1 cellular context compared by ENCODE assay signal in genomic region chr3:185925353-185925752, GRCh38.
TF ChIP-seq lines count a peak whose summit lies in the region.

No MANE protein-coding gene starts in this region.

TF ChIP-seq in A549, 52 proteins besides CTCF, POLR2A, EP300 and RAD21 (continued from another document):
- TF ChIP-seq HOXB13 (CRISPR knock-in tag; IDR thresholded peaks at IDR 0.05; ENCODE audit: low read depth), result no peak
- TF ChIP-seq JUN (IDR thresholded peaks at IDR 0.05), result no peak
- TF ChIP-seq, protein P1, sequence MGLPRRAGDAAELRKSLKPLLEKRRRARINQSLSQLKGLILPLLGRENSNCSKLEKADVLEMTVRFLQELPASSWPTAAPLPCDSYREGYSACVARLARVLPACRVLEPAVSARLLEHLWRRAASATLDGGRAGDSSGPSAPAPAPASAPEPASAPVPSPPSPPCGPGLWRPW (IDR thresholded peaks at IDR 0.05), result no peak
- TF ChIP-seq FOSB (CRISPR knock-in tag; IDR thresholded peaks at IDR 0.05), result no peak
- no peak for TF ChIP-seq ZSCAN20 (CRISPR knock-in tag; IDR thresholded peaks at IDR 0.05)
- no peak for TF ChIP-seq HDAC2 (IDR thresholded peaks at IDR 0.05)
- no peak for TF ChIP-seq RFX5 (IDR thresholded peaks at IDR 0.05)
- no peak for TF ChIP-seq KDM5A (IDR thresholded peaks at IDR 0.05)
- TF ChIP-seq EHMT2 (IDR thresholded peaks at IDR 0.05; ENCODE audit: low read depth), result no peak
- TF ChIP-seq POLR2AphosphoS2 (conservative IDR thresholded peaks at IDR 0.05; ENCODE audit: low read length), result no peak
- TF ChIP-seq ELK1 (IDR thresholded peaks at IDR 0.05; ENCODE audit: low read depth, low read length), result no peak
TF ChIP-seq in A549: peak in this region for 0.
